ENCODE assay signal across 29 cellular contexts in the genomic region with DNA sequence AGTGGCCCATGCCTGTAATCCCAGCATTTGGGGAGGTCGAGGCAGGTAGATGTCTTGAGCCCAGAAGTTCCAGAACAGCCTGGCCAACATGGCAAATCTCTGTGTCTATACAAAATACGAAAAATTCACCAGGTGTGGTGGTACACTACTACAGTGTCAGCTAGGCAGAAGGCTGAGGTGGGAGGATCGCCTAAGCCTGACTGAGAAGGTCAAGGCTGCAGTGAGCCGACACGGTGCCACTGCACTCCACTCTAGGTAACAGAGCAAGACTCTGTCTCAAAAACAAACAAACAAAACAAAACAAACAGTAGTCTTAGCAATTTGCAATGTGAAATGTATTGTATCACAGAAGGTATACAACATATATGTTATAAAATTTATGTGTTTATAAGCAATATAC.
"Had no signal": no experiment of that assay in that cellular context is flagged by ENCODE, and none has a peak within 500 bp of the region (broad histone marks: within the 10 kb centered on the region; RNA-seq: fewer than 3 reads in every experiment).

No MANE protein-coding gene starts in this region.

- ATAC-seq: activated CD4-positive, alpha-beta T cell treated with anti-CD3 and anti-CD28 coated beads for 36 hours; activated CD8-positive, alpha-beta memory T cell treated with anti-CD3 and anti-CD28 coated beads, Interleukin-2, amount 10 ng/mL, durations not matched to agents 7 days and 5 days; activated CD8-positive, alpha-beta T cell treated with anti-CD3 and anti-CD28 coated beads, Interleukin-2, amount 10 ng/mL, durations not matched to agents 7 days and 5 days; activated naive CD4-positive, alpha-beta T cell treated with anti-CD3 and anti-CD28 coated beads, Interleukin-2, amount 50 U/mL, for 72 hours; esophagus mucosa had no signal

- H3K27me3 ChIP-seq: ascending aorta, breast epithelium, cardiac muscle cell, colonic mucosa had no signal

- H3K9me3 Mint-ChIP-seq: activated CD4-positive, alpha-beta T cell treated with anti-CD3 and anti-CD28 coated beads, Interleukin-2, amount 10 ng/mL, durations not matched to agents 24 days and 14 days; activated naive CD4-positive, alpha-beta T cell treated with anti-CD3 and anti-CD28 coated beads, Interleukin-2, amount 10 ng/mL, durations not matched to agents 7 days and 5 days; activated naive CD8-positive, alpha-beta T cell treated with anti-CD3 and anti-CD28 coated beads, Interleukin-2, amount 10 ng/mL, durations not matched to agents 7 days and 5 days; brain; endodermal cell had no signal

- H3K36me3 Mint-ChIP-seq: activated CD4-positive, alpha-beta memory T cell treated with anti-CD3 and anti-CD28 coated beads for 36 hours; activated CD8-positive, alpha-beta memory T cell treated with anti-CD3 and anti-CD28 coated beads, Interleukin-2, amount 10 ng/mL, durations not matched to agents 7 days and 5 days; activated naive CD4-positive, alpha-beta T cell treated with anti-CD3 and anti-CD28 coated beads, Interleukin-2, amount 10 ng/mL, durations not matched to agents 7 days and 5 days; activated naive CD4-positive, alpha-beta T cell treated with anti-CD3 and anti-CD28 coated beads, Interleukin-2, amount 50 U/mL, for 72 hours; activated naive CD8-positive, alpha-beta T cell treated with anti-CD3 and anti-CD28 coated beads, Interleukin-2, amount 10 ng/mL, durations not matched to agents 7 days and 5 days; brain had no signal

- H3K4me3 Mint-ChIP-seq: activated CD4-positive, alpha-beta memory T cell treated with anti-CD3 and anti-CD28 coated beads for 36 hours; activated CD4-positive, alpha-beta T cell treated with anti-CD3 and anti-CD28 coated beads for 36 hours; activated CD4-positive, alpha-beta T cell treated with anti-CD3 and anti-CD28 coated beads, Interleukin-2, amount 10 ng/mL, durations not matched to agents 24 days and 14 days; activated CD8-positive, alpha-beta memory T cell treated with anti-CD3 and anti-CD28 coated beads, Interleukin-2, amount 10 ng/mL, durations not matched to agents 7 days and 5 days; activated CD8-positive, alpha-beta T cell treated with anti-CD3 and anti-CD28 coated beads, Interleukin-2, amount 10 ng/mL, durations not matched to agents 7 days and 5 days; activated naive CD4-positive, alpha-beta T cell treated with anti-CD3 and anti-CD28 coated beads, Interleukin-2, amount 10 ng/mL, durations not matched to agents 7 days and 5 days; activated naive CD8-positive, alpha-beta T cell treated with anti-CD3 and anti-CD28 coated beads, Interleukin-2, amount 10 ng/mL, durations not matched to agents 7 days and 5 days; brain; endodermal cell had no signal

- H3K4me3 ChIP-seq: ascending aorta, breast epithelium, cardiac muscle cell, colonic mucosa had no signal

- H3K27me3 Mint-ChIP-seq: activated CD4-positive, alpha-beta memory T cell treated with anti-CD3 and anti-CD28 coated beads for 36 hours; activated CD4-positive, alpha-beta T cell treated with anti-CD3 and anti-CD28 coated beads for 36 hours; activated CD4-positive, alpha-beta T cell treated with anti-CD3 and anti-CD28 coated beads, Interleukin-2, amount 10 ng/mL, durations not matched to agents 24 days and 14 days; activated CD8-positive, alpha-beta memory T cell treated with anti-CD3 and anti-CD28 coated beads, Interleukin-2, amount 10 ng/mL, durations not matched to agents 7 days and 5 days; activated naive CD4-positive, alpha-beta T cell treated with anti-CD3 and anti-CD28 coated beads, Interleukin-2, amount 10 ng/mL, durations not matched to agents 7 days and 5 days; activated naive CD8-positive, alpha-beta T cell treated with anti-CD3 and anti-CD28 coated beads, Interleukin-2, amount 10 ng/mL, durations not matched to agents 7 days and 5 days; brain had no signal

- H3K9me3 ChIP-seq: ascending aorta, breast epithelium, colonic mucosa had no signal

- H3K27ac Mint-ChIP-seq: activated CD4-positive, alpha-beta memory T cell treated with anti-CD3 and anti-CD28 coated beads for 36 hours; activated CD4-positive, alpha-beta T cell treated with anti-CD3 and anti-CD28 coated beads for 36 hours; activated CD4-positive, alpha-beta T cell treated with anti-CD3 and anti-CD28 coated beads, Interleukin-2, amount 10 ng/mL, durations not matched to agents 24 days and 14 days; activated CD8-positive, alpha-beta memory T cell treated with anti-CD3 and anti-CD28 coated beads, Interleukin-2, amount 10 ng/mL, durations not matched to agents 7 days and 5 days; activated CD8-positive, alpha-beta T cell treated with anti-CD3 and anti-CD28 coated beads, Interleukin-2, amount 10 ng/mL, durations not matched to agents 7 days and 5 days; activated naive CD4-positive, alpha-beta T cell treated with anti-CD3 and anti-CD28 coated beads, Interleukin-2, amount 10 ng/mL, durations not matched to agents 7 days and 5 days; activated naive CD4-positive, alpha-beta T cell treated with anti-CD3 and anti-CD28 coated beads, Interleukin-2, amount 50 U/mL, for 72 hours; activated naive CD8-positive, alpha-beta T cell treated with anti-CD3 and anti-CD28 coated beads, Interleukin-2, amount 10 ng/mL, durations not matched to agents 7 days and 5 days; brain; endodermal cell had no signal

- H3K36me3 ChIP-seq: ascending aorta, breast epithelium, cardiac muscle cell, colonic mucosa had no signal

- H3K4me1 Mint-ChIP-seq: activated CD4-positive, alpha-beta T cell treated with anti-CD3 and anti-CD28 coated beads for 36 hours; activated CD4-positive, alpha-beta T cell treated with anti-CD3 and anti-CD28 coated beads, Interleukin-2, amount 10 ng/mL, durations not matched to agents 24 days and 14 days; activated CD8-positive, alpha-beta memory T cell treated with anti-CD3 and anti-CD28 coated beads, Interleukin-2, amount 10 ng/mL, durations not matched to agents 7 days and 5 days; activated naive CD4-positive, alpha-beta T cell treated with anti-CD3 and anti-CD28 coated beads, Interleukin-2, amount 10 ng/mL, durations not matched to agents 7 days and 5 days; activated naive CD8-positive, alpha-beta T cell treated with anti-CD3 and anti-CD28 coated beads, Interleukin-2, amount 10 ng/mL, durations not matched to agents 7 days and 5 days; brain had no signal

- H3K27ac ChIP-seq: ascending aorta, breast epithelium, cardiac muscle cell, colonic mucosa had no signal

- FAIRE-seq: frontal cortex had no signal

- DNase-seq: activated CD4-positive, alpha-beta memory T cell treated with anti-CD3 and anti-CD28 coated beads for 36 hours; activated CD4-positive, alpha-beta T cell treated with anti-CD3 and anti-CD28 coated beads for 36 hours; activated CD4-positive, alpha-beta T cell treated with anti-CD3 and anti-CD28 coated beads, Interleukin-2, amount 10 ng/mL, durations not matched to agents 24 days and 14 days; activated CD4-positive, CD25-positive, alpha-beta regulatory T cell; activated CD4-positive, CD25-positive, alpha-beta regulatory T cell treated with anti-CD3 and anti-CD28 coated beads, Interleukin-2, amount 50 U/mL, for 72 hours; activated CD8-positive, alpha-beta memory T cell treated with anti-CD3 and anti-CD28 coated beads, Interleukin-2, amount 10 ng/mL, durations not matched to agents 7 days and 5 days; activated CD8-positive, alpha-beta memory T cell treated with anti-CD3 and anti-CD28 coated beads, Interleukin-2, amount 50 U/mL, for 4 hours; activated CD8-positive, alpha-beta T cell treated with anti-CD3 and anti-CD28 coated beads, Interleukin-2, amount 10 ng/mL, durations not matched to agents 7 days and 5 days; activated gamma-delta T cell; activated naive CD4-positive, alpha-beta T cell; activated naive CD4-positive, alpha-beta T cell treated with anti-CD3 and anti-CD28 coated beads, Interleukin-2, amount 10 ng/mL, durations not matched to agents 7 days and 5 days; activated naive CD8-positive, alpha-beta T cell treated with anti-CD3 and anti-CD28 coated beads, Interleukin-2, amount 10 ng/mL, durations not matched to agents 7 days and 5 days; activated T-cell treated with anti-CD3 and anti-CD28 coated beads, Interleukin-2, amount 50 U/mL, for 1 hour; activated T-cell treated with anti-CD3 and anti-CD28 coated beads, Interleukin-2, amount 50 U/mL, for 48 hours; central memory CD4-positive, alpha-beta T cell; cerebellar nuclear complex; colonic mucosa; effector CD8-positive, alpha-beta T cell; endodermal cell; foreskin fibroblast; head of caudate nucleus; T-helper 2 cell had no signal

- H3K4me1 ChIP-seq: ascending aorta, breast epithelium, colonic mucosa had no signal
